In the genomic region with DNA sequence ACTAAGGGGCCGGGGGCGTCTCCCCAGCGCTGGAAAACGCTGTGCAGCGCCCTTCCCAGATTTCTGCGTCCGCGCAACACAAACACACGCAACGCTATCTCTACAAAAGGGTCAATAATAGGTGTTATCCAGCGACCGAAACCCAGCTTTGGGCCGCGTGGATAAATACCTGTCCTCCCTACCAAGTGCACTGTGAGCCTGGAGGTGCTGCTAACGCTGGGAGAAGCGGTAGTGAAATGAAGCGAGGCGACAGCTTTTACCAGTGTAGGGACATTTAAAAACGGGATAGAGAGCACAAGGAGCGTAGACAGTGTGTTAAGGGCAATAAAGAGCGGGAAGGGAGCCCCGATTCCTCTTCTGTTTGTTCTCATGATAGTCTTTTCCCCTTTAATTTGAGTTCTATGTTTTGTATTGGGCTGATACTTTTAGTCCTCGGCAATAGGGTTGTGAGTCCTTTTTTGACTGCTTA, we compare ENCODE assay signal across 8 cellular contexts. TPM values are rescaled to one million over a fixed set of nuclear protein-coding genes. Genes with fewer than 3 reads are reported as not detected.
DNase-seq lines count a peak whose midpoint lies in the region; ATAC-seq and TF ChIP-seq lines count a peak whose summit lies in the region.

No MANE protein-coding gene starts in this region.

- H3K9me3 ChIP-seq in GM23248 (ENCODE audit: low read depth) (no peaks in the 10 kb centered on the region), Karpas-422 (ENCODE audit: low read length) (no peaks in the 10 kb centered on the region)

- H3K9me2 ChIP-seq in GM23248 (ENCODE audit: insufficient read depth) = no peaks in the 10 kb centered on the region
- no peaks in the 10 kb centered on the region for H3K9me2 ChIP-seq in Karpas-422 (replicated peaks; ENCODE audit: insufficient read depth, low read length)

- peak overlapping the region; percentile 97 for H3K4me2 ChIP-seq in GM23248 (ENCODE audit: unreplicated experiment)
- H3K4me2 ChIP-seq in Karpas-422 (ENCODE audit: low read depth, low read length, poor library complexity, severe bottlenecking) = peak overlapping the region; percentile 99

- in situ Hi-C loops in GM23248 (cut with MboI) (no loop called here), astrocyte of the cerebellum (cut with HindIII; ENCODE audit: low sequenced_read_pairs) (no loop called here)

- H3K27me3 Mint-ChIP-seq in T-helper 2 cell treated with Interferon-gamma antibody and Interleukin-4, amounts not matched to agents 5 μg/mL and 100 μg/mL, for 36 hours (ENCODE audit: low read depth) = peaks cover 29% of the 10 kb centered on the region
- H3K27me3 Mint-ChIP-seq in stimulated activated naive CD8-positive, alpha-beta T cell treated with anti-CD3 and anti-CD28 coated beads, Interleukin-15, amount 100 ng/mL, for 72 hours = no peaks in the 10 kb centered on the region

- H3K27ac ChIP-seq in GM23248 = peak overlapping the region; percentile 64
- no peak overlapping the region for H3K27ac ChIP-seq in Karpas-422 (ENCODE audit: low read length)

- H4K20me1 ChIP-seq in GM23248 (ENCODE audit: insufficient read depth) (no peaks in the 10 kb centered on the region), Karpas-422 (ENCODE audit: insufficient read depth, low read depth, low read length) (no peaks in the 10 kb centered on the region)

- 0 to 1% methylated on average over 23 of the region's 23 CpGs for WGBS in GM23248 (ENCODE audit: low coverage in 1 of 2, low lambda C conversion rate in 2 of 2, missing lambda C conversion rate in 2 of 2), 2 experiments

- H2AFZ ChIP-seq in GM23248 = peak overlapping the region; percentile 100
- H2AFZ ChIP-seq in Karpas-422 (ENCODE audit: low read length) = peak overlapping the region; percentile 93

- H3K4me1 Mint-ChIP-seq in T-helper 2 cell treated with Interferon-gamma antibody and Interleukin-4, amounts not matched to agents 5 μg/mL and 100 μg/mL, for 36 hours (ENCODE audit: low read depth) = peaks cover 27% of the 10 kb centered on the region
- peaks cover 31% of the 10 kb centered on the region for H3K4me1 Mint-ChIP-seq in stimulated activated naive CD8-positive, alpha-beta T cell treated with anti-CD3 and anti-CD28 coated beads, Interleukin-15, amount 100 ng/mL, for 72 hours

- ATAC-seq in stimulated activated naive CD8-positive, alpha-beta T cell treated with anti-CD3 and anti-CD28 coated beads, Interleukin-15, amount 100 ng/mL, for 72 hours = peak; percentile 26

- peak overlapping the region; percentile 97 for H3K4me3 Mint-ChIP-seq in T-helper 2 cell treated with Interferon-gamma antibody and Interleukin-4, amounts not matched to agents 5 μg/mL and 100 μg/mL, for 36 hours
- H3K4me3 Mint-ChIP-seq in stimulated activated naive CD8-positive, alpha-beta T cell treated with anti-CD3 and anti-CD28 coated beads, Interleukin-15, amount 100 ng/mL, for 72 hours = peak overlapping the region; percentile 96 to 97

- no peak for DNase-seq in T-helper 2 cell treated with Interferon-gamma antibody and Interleukin-4, amounts not matched to agents 5 μg/mL and 100 μg/mL, for 36 hours (ENCODE audit: low spot score)
- DNase-seq in T-helper 2 cell (no peak), GM23248 (no peak), Karpas-422 (peak; percentile 67), astrocyte of the cerebellum (ENCODE audit: low read depth) (no peak), inferior parietal cortex (ENCODE audit: extremely low spot score) (peak; percentile 62), SHP77 treated with DMSO at 0.1 percent for 48 hours (lab: John Stamatoyannopoulos, UW) (no peak)
- no peak for DNase-seq in stimulated activated naive CD8-positive, alpha-beta T cell treated with anti-CD3 and anti-CD28 coated beads, Interleukin-15, amount 100 ng/mL, for 72 hours

- peak overlapping the region; percentile 93 for H3K27ac Mint-ChIP-seq in T-helper 2 cell treated with Interferon-gamma antibody and Interleukin-4, amounts not matched to agents 5 μg/mL and 100 μg/mL, for 36 hours
- peak overlapping the region; percentile 95 for H3K27ac Mint-ChIP-seq in stimulated activated naive CD8-positive, alpha-beta T cell treated with anti-CD3 and anti-CD28 coated beads, Interleukin-15, amount 100 ng/mL, for 72 hours

- H3K36me3 Mint-ChIP-seq in T-helper 2 cell treated with Interferon-gamma antibody and Interleukin-4, amounts not matched to agents 5 μg/mL and 100 μg/mL, for 36 hours (ENCODE audit: low read depth) = peaks cover 10% of the 10 kb centered on the region

- peaks cover 30% of the 10 kb centered on the region for H3K79me2 ChIP-seq in GM23248 (ENCODE audit: insufficient read depth)
- peaks cover 42% of the 10 kb centered on the region for H3K79me2 ChIP-seq in Karpas-422 (ENCODE audit: low read length)

- no peaks in the 10 kb centered on the region for H3K4me1 ChIP-seq in GM23248 (ENCODE audit: insufficient read depth)
- peaks cover 30% of the 10 kb centered on the region for H3K4me1 ChIP-seq in Karpas-422 (ENCODE audit: low read length)

- H3K27me3 ChIP-seq in GM23248 (replicated peaks; ENCODE audit: insufficient read depth) (no peaks in the 10 kb centered on the region), Karpas-422 (ENCODE audit: low read length) (no peaks in the 10 kb centered on the region)

- H3K4me3 ChIP-seq in GM23248 (peak overlapping the region; percentile 96), Karpas-422 (ENCODE audit: low read length) (peak overlapping the region; percentile 88), astrocyte of the cerebellum (ENCODE audit: low read depth, low read length) (peak overlapping the region; percentile 79)

- H3K9ac ChIP-seq in GM23248 (peak overlapping the region; percentile 82), Karpas-422 (ENCODE audit: low read length) (peak overlapping the region; percentile 74)

- peaks cover 10% of the 10 kb centered on the region for H3F3A ChIP-seq in GM23248 (ENCODE audit: insufficient read depth)

- TF ChIP-seq CTCF in astrocyte of the cerebellum (IDR thresholded peaks at IDR 0.05; ENCODE audit: low read depth, low read length, missing control alignments) = no peak

- H3K36me3 ChIP-seq in GM23248 (ENCODE audit: low read depth) (no peaks in the 10 kb centered on the region), Karpas-422 (ENCODE audit: insufficient read depth, low read length) (no peaks in the 10 kb centered on the region)

- no peaks in the 10 kb centered on the region for H3K9me3 Mint-ChIP-seq in T-helper 2 cell treated with Interferon-gamma antibody and Interleukin-4, amounts not matched to agents 5 μg/mL and 100 μg/mL, for 36 hours
- no peaks in the 10 kb centered on the region for H3K9me3 Mint-ChIP-seq in stimulated activated naive CD8-positive, alpha-beta T cell treated with anti-CD3 and anti-CD28 coated beads, Interleukin-15, amount 100 ng/mL, for 72 hours

RNA-seq across cellular contexts. Expression of gene DEPDC1B, which starts 0.4 kb away (rescaled TPM):
- 2.5 and 8.5 TPM in 2 replicates for total RNA-seq in GM23248 (2014; rRNA removed; shearing (Covaris generic))
- polyA plus RNA-seq in GM23248 (2016; fragmentation: Nextera tagmentation; extraction: Ambion mirVana) = 2.5 and 3.0 TPM in 2 replicates
- total RNA-seq in Karpas-422 (2014; rRNA removed; shearing (Covaris generic); ENCODE audit: low replicate concordance) = 17.9 and 22.7 TPM in 2 replicates

Comparison
In these comparisons a context has a peak if more than half of its experiments do, and no peak if none do; other contexts are left out.
1. DNase-seq: peak in Karpas-422 (single experiment) and inferior parietal cortex (single experiment); none in T-helper 2 cell treated with Interferon-gamma antibody and Interleukin-4, amounts not matched to agents 5 μg/mL and 100 μg/mL, for 36 hours (single experiment), T-helper 2 cell (0 of 5), GM23248 (single experiment), astrocyte of the cerebellum (single experiment), stimulated activated naive CD8-positive, alpha-beta T cell treated with anti-CD3 and anti-CD28 coated beads, Interleukin-15, amount 100 ng/mL, for 72 hours (0 of 2) and SHP77 treated with DMSO at 0.1 percent for 48 hours (single experiment).
2. Peak in every context shown above with its lines, with median percentiles within 50 percentile points of each other: H3K4me3 ChIP-seq.